In genomic region chr6:100339574-100340255, GRCh38 we compare ENCODE assay signal across 33 cellular contexts.
"Had no signal": no experiment of that assay in that cellular context is flagged by ENCODE, and none has a peak within 500 bp of the region (broad histone marks: within the 10 kb centered on the region; RNA-seq: fewer than 3 reads in every experiment).

No MANE protein-coding gene starts in this region.

- H3K4me3 Mint-ChIP-seq: activated CD4-positive, alpha-beta memory T cell treated with anti-CD3 and anti-CD28 coated beads for 36 hours; activated CD4-positive, alpha-beta T cell treated with anti-CD3 and anti-CD28 coated beads, Interleukin-2, amount 10 ng/mL, durations not matched to agents 24 days and 14 days; activated naive CD4-positive, alpha-beta T cell treated with anti-CD3 and anti-CD28 coated beads for 36 hours; activated naive CD8-positive, alpha-beta T cell treated with anti-CD3 and anti-CD28 coated beads for 36 hours; activated T-helper 1 cell treated with anti-CD3 and anti-CD28 coated beads, Interleukin-12 subunit alpha, Interleukin-12 subunit beta, Interleukin-2, Interleukin-4 antibody, amounts not matched to agents 30 ng/mL and 10 ng/mL and 1 ng/mL, durations not matched to agents 14 hours and 24 hours and 36 hours; dendritic cell treated with granulocyte-macrophage colony-stimulating factor and Interleukin-4, amounts not matched to agents 40 ng/mL and 50 ng/mL, for 4 days; endodermal cell; naive thymus-derived CD4-positive, alpha-beta T cell; neural crest cell; T-helper 17 cell had no signal

- H3K27me3 Mint-ChIP-seq: dendritic cell treated with granulocyte-macrophage colony-stimulating factor and Interleukin-4, amounts not matched to agents 40 ng/mL and 50 ng/mL, for 4 days had no signal

- H3K9me3 Mint-ChIP-seq: activated CD4-positive, alpha-beta memory T cell treated with anti-CD3 and anti-CD28 coated beads for 36 hours; activated CD4-positive, alpha-beta T cell treated with anti-CD3 and anti-CD28 coated beads, Interleukin-2, amount 10 ng/mL, durations not matched to agents 24 days and 14 days; activated T-helper 1 cell treated with anti-CD3 and anti-CD28 coated beads, Interleukin-12 subunit alpha, Interleukin-12 subunit beta, Interleukin-2, Interleukin-4 antibody, amounts not matched to agents 30 ng/mL and 10 ng/mL and 1 ng/mL, durations not matched to agents 14 hours and 24 hours and 36 hours; endodermal cell had no signal

- H2AFZ ChIP-seq: parathyroid adenoma had no signal

- FAIRE-seq: frontal cortex had no signal

- H3K79me2 ChIP-seq: parathyroid adenoma had no signal

- H3K27me3 ChIP-seq: adrenal gland, brain microvascular endothelial cell, esophagus muscularis mucosa, spleen, tibial nerve had no signal

- H3K9me3 ChIP-seq: adrenal gland, psoas muscle, tibial nerve had no signal

- H3K27ac ChIP-seq: adrenal gland, brain microvascular endothelial cell, esophagus muscularis mucosa, parathyroid adenoma, psoas muscle, spleen, tibial nerve, WERI-Rb-1 had no signal

- H3K4me3 ChIP-seq: adrenal gland, esophagus muscularis mucosa, psoas muscle, spleen, tibial nerve had no signal

- H3K4me1 ChIP-seq: adrenal gland, esophagus muscularis mucosa, parathyroid adenoma, tibial nerve had no signal

- H3K36me3 Mint-ChIP-seq: activated CD4-positive, alpha-beta memory T cell treated with anti-CD3 and anti-CD28 coated beads for 36 hours; activated naive CD8-positive, alpha-beta T cell treated with anti-CD3 and anti-CD28 coated beads for 36 hours; naive thymus-derived CD4-positive, alpha-beta T cell had no signal

- H3K36me3 ChIP-seq: adrenal gland, brain microvascular endothelial cell, esophagus muscularis mucosa, spleen, tibial nerve, WERI-Rb-1 had no signal

- H3K4me1 Mint-ChIP-seq: activated CD4-positive, alpha-beta T cell treated with anti-CD3 and anti-CD28 coated beads, Interleukin-2, amount 10 ng/mL, durations not matched to agents 24 days and 14 days; activated naive CD8-positive, alpha-beta T cell treated with anti-CD3 and anti-CD28 coated beads for 36 hours; naive thymus-derived CD4-positive, alpha-beta T cell; neural crest cell; T-helper 17 cell had no signal

- H3K9ac ChIP-seq: parathyroid adenoma had no signal

- DNase-seq: activated CD4-positive, alpha-beta memory T cell treated with anti-CD3 and anti-CD28 coated beads for 36 hours; activated CD4-positive, alpha-beta T cell treated with anti-CD3 and anti-CD28 coated beads, Interleukin-2, amount 10 ng/mL, durations not matched to agents 24 days and 14 days; activated CD4-positive, CD25-positive, alpha-beta regulatory T cell treated with anti-CD3 and anti-CD28 coated beads, Interleukin-2, amount 50 U/mL, for 72 hours; activated CD8-positive, alpha-beta memory T cell treated with anti-CD3 and anti-CD28 coated beads, Interleukin-2, amount 50 U/mL, for 4 hours; activated effector memory CD4-positive, alpha-beta T cell treated with anti-CD3 and anti-CD28 coated beads, Interleukin-2, amount 50 U/mL, for 16 hours; activated naive CD4-positive, alpha-beta T cell treated with anti-CD3 and anti-CD28 coated beads for 36 hours; activated naive CD8-positive, alpha-beta T cell treated with anti-CD3 and anti-CD28 coated beads for 36 hours; activated T-cell treated with anti-CD3 and anti-CD28 coated beads, Interleukin-2, amount 50 U/mL, for 1 hour; adrenal gland; aorta; brain microvascular endothelial cell; central memory CD4-positive, alpha-beta T cell; endodermal cell; islet precursor cell; left cardiac atrium; left ventricle myocardium superior; midbrain; naive thymus-derived CD4-positive, alpha-beta T cell; nucleus accumbens; psoas muscle; right cardiac atrium; spleen; stimulated activated naive CD4-positive, alpha-beta T cell; T-helper 17 cell; T1000; WERI-Rb-1 had no signal

- H3K27ac Mint-ChIP-seq: activated CD4-positive, alpha-beta memory T cell treated with anti-CD3 and anti-CD28 coated beads for 36 hours; activated CD4-positive, alpha-beta T cell treated with anti-CD3 and anti-CD28 coated beads, Interleukin-2, amount 10 ng/mL, durations not matched to agents 24 days and 14 days; activated naive CD4-positive, alpha-beta T cell treated with anti-CD3 and anti-CD28 coated beads for 36 hours; activated naive CD8-positive, alpha-beta T cell treated with anti-CD3 and anti-CD28 coated beads for 36 hours; activated T-helper 1 cell treated with anti-CD3 and anti-CD28 coated beads, Interleukin-12 subunit alpha, Interleukin-12 subunit beta, Interleukin-2, Interleukin-4 antibody, amounts not matched to agents 30 ng/mL and 10 ng/mL and 1 ng/mL, durations not matched to agents 14 hours and 24 hours and 36 hours; dendritic cell treated with granulocyte-macrophage colony-stimulating factor and Interleukin-4, amounts not matched to agents 40 ng/mL and 50 ng/mL, for 4 days; endodermal cell; naive thymus-derived CD4-positive, alpha-beta T cell; T-helper 17 cell had no signal
